In the genomic region with DNA sequence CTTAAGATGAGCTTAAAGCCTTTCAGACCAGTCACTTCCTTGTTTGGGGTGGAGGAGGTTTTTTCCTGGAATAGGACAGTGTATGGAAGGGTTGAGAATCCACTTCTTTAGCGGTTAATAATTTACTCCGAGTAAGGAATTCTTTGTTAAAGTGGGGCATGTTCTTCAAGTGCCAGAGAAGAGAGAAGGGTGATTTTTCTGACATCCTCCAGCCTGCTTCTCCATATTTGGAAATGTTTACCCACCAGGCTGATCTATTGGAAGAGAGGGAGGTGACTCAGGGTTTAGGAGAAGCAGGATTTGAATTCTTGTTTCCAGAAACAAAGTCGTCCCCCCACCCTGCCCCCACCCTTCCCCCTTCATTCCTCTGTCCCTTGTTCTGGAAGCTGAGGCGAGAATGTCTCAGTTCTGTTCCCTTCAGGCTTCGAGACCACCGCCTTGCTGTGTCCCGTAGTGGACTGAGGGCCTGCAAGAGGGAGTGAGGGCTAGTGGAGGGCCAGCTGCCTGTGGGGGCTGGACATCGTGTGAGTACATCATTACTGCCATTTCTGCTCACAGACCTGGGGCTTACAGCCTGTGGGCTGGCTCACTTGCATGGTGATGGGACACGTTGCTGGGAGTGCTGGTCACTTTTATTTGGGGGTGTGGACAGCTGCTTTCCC, we compare ENCODE assay signal across 12 cellular contexts. TPM values are rescaled to one million over a fixed set of nuclear protein-coding genes. Genes with fewer than 3 reads are reported as not detected.
DNase-seq lines count a peak whose midpoint lies in the region; ATAC-seq and TF ChIP-seq lines count a peak whose summit lies in the region.
"Had no signal": no experiment of that assay in that cellular context is flagged by ENCODE, and none has a peak within 500 bp of the region (broad histone marks: within the 10 kb centered on the region; RNA-seq: fewer than 3 reads in every experiment).

No MANE protein-coding gene starts in this region.

- H3K36me3 Mint-ChIP-seq in endodermal cell (ENCODE audit: low read depth), result peaks cover 4% of the 10 kb centered on the region

- H3K27ac ChIP-seq in breast epithelium (peak overlapping the region; percentile 31 to 81), mammary epithelial cell (ENCODE audit: insufficient read depth, low read depth, low read length) (no peak overlapping the region), endodermal cell (ENCODE audit: low read depth, low read length) (no peak overlapping the region), mucosa of rectum (ENCODE audit: low read depth in 2 of 2, low read length in 2 of 2) (peak overlapping the region; percentile 73 to 79), uterus (peak overlapping the region; percentile 92 to 93), caudate nucleus (ENCODE audit: low read depth, low read length) (no peak overlapping the region)

- H3K27me3 Mint-ChIP-seq in endodermal cell (ENCODE audit: insufficient read depth), result no peaks in the 10 kb centered on the region
- H3K27me3 Mint-ChIP-seq: T-helper 17 cell had no signal

- BruUV-seq in mammary epithelial cell (replicated peaks; lab: Mats Ljungman, UMichigan), result no TSS peak

- H3K9me3 ChIP-seq in breast epithelium, result no peaks in the 10 kb centered on the region
- no peaks in the 10 kb centered on the region for H3K9me3 ChIP-seq in mammary epithelial cell (replicated peaks; ENCODE audit: insufficient read depth, low read length)
- no peaks in the 10 kb centered on the region for H3K9me3 ChIP-seq in endodermal cell (ENCODE audit: control insufficient read depth, low read length)
- no peaks in the 10 kb centered on the region for H3K9me3 ChIP-seq in mucosa of rectum (ENCODE audit: control insufficient read depth in 2 of 2, low read length in 2 of 2)
- H3K9me3 ChIP-seq in uterus, result no peaks in the 10 kb centered on the region

- H2AFZ ChIP-seq in mammary epithelial cell (ENCODE audit: low read depth, low read length), result no peak overlapping the region

- peaks cover 55% of the 10 kb centered on the region for H3K79me2 ChIP-seq in mammary epithelial cell (ENCODE audit: insufficient read depth, low read length)

- peak overlapping the region; percentile 87 for H3K27ac Mint-ChIP-seq in endodermal cell

- H3K27me3 ChIP-seq in breast epithelium (no peaks in the 10 kb centered on the region), mammary epithelial cell (ENCODE audit: insufficient read depth, low read length) (no peaks in the 10 kb centered on the region), endodermal cell (ENCODE audit: control insufficient read depth, insufficient read depth, low read length, poor library complexity, severe bottlenecking) (no peaks in the 10 kb centered on the region), mucosa of rectum (ENCODE audit: control insufficient read depth in 2 of 2, insufficient read depth in 2 of 2, low read length in 2 of 2) (no peaks in the 10 kb centered on the region), uterus (no peaks in the 10 kb centered on the region)

- peak overlapping the region; percentile 20 for H3K4me3 Mint-ChIP-seq in endodermal cell
- H3K4me3 Mint-ChIP-seq: T-helper 17 cell had no signal

- H3K4me1 ChIP-seq in breast epithelium, result no peaks in the 10 kb centered on the region
- no peaks in the 10 kb centered on the region for H3K4me1 ChIP-seq in mammary epithelial cell (ENCODE audit: insufficient read depth, low read length)
- H3K4me1 ChIP-seq in endodermal cell (ENCODE audit: control insufficient read depth, insufficient read depth, low read length), result peaks cover 5% of the 10 kb centered on the region
- peaks cover 11 to 21% of the 10 kb centered on the region in 2 donors for H3K4me1 ChIP-seq in mucosa of rectum (ENCODE audit: control insufficient read depth in 2 of 2, insufficient read depth in 2 of 2, low read length in 2 of 2)
- H3K4me1 ChIP-seq in uterus, result peaks cover 0 to 6% of the 10 kb centered on the region in 2 donors

- dilution Hi-C loops in mammary epithelial cell (cut with HindIII; ENCODE audit: low sequenced_read_pairs), result no loop called here

- no peak overlapping the region for H3K9ac ChIP-seq in mammary epithelial cell (ENCODE audit: insufficient read depth, low read length)
- no peak overlapping the region for H3K9ac ChIP-seq in endodermal cell (ENCODE audit: extremely low read depth, low read length, poor library complexity, severe bottlenecking)
- H3K9ac ChIP-seq in mucosa of rectum (ENCODE audit: low read depth in 1 of 2, low read length in 2 of 2), result peak overlapping the region; percentile 42 to 54

- DNase-seq in breast epithelium (ENCODE audit: low spot score in 2 of 2) (no peak), mammary epithelial cell (no peak), endodermal cell (peak; percentile 80), uterus (peak in 1 of 2 donors; percentile 63), caudate nucleus (lab: John Stamatoyannopoulos, UW) (no peak), OCI-M1 (lab: John Stamatoyannopoulos, UW) (no peak)
- DNase-seq: activated gamma-delta T cell treated with Interleukin-2 at 50 U/mL for 16 hours, hippocampal formation, NCI-H1436 treated with DMSO at 0.1 percent for 48 hours, T-helper 17 cell had no signal

- no peak overlapping the region for H3K4me2 ChIP-seq in mammary epithelial cell (ENCODE audit: insufficient read depth, low read depth, low read length)

- no peak for TF ChIP-seq POLR2A in breast epithelium (IDR thresholded peaks at IDR 0.05)
- TF ChIP-seq POLR2A in uterus (IDR thresholded peaks at IDR 0.05), result no peak

- no peak for ATAC-seq in HG02678 (IDR thresholded peaks at IDR 0.05; ENCODE audit: unreplicated experiment)
- ATAC-seq: T-helper 17 cell had no signal

- no peaks in the 10 kb centered on the region for H3K36me3 ChIP-seq in breast epithelium
- peaks cover 5% of the 10 kb centered on the region for H3K36me3 ChIP-seq in mammary epithelial cell (ENCODE audit: insufficient read depth, low read length)
- peaks cover 40% of the 10 kb centered on the region for H3K36me3 ChIP-seq in endodermal cell (ENCODE audit: control insufficient read depth, insufficient read depth, low read length)
- H3K36me3 ChIP-seq in mucosa of rectum (ENCODE audit: control insufficient read depth in 2 of 2, insufficient read depth in 2 of 2, low read length in 2 of 2), result peaks cover 3% of the 10 kb centered on the region in 2 donors
- H3K36me3 ChIP-seq in uterus, result no peaks in the 10 kb centered on the region

- CTCF ChIA-PET in mammary epithelial cell (lab: Charles Lee; ENCODE audit: low non-redundant PET), result no interaction called here

- intact Hi-C loops in breast epithelium (cut with DNase I; ENCODE audit: low total_unique reads), result no loop called here
- intact Hi-C loops in mammary epithelial cell (cut with micrococcal nuclease), result no loop called here
- intact Hi-C loops in uterus (cut with DNase I; ENCODE audit: low total_unique reads), result no loop called here

- peak overlapping the region in 2 of 3 donors; percentile 20 to 31 for H3K4me3 ChIP-seq in breast epithelium
- no peak overlapping the region for H3K4me3 ChIP-seq in mammary epithelial cell (replicated peaks in 1 of 3; ENCODE audit: insufficient read depth in 1 of 3, low read depth in 2 of 3, low read length in 3 of 3)
- H3K4me3 ChIP-seq in endodermal cell (ENCODE audit: low read length), result peak overlapping the region; percentile 76
- peak overlapping the region; percentile 30 to 59 for H3K4me3 ChIP-seq in mucosa of rectum (ENCODE audit: low read length in 2 of 2)
- peak overlapping the region; percentile 33 to 41 for H3K4me3 ChIP-seq in uterus

- 50% methylated on average over 6 of the region's 9 CpGs for WGBS in mammary epithelial cell (ENCODE audit: low coverage, missing lambda C conversion rate)
- 67 to 75% methylated on average over 3 to 9 of the region's 9 CpGs for WGBS in endodermal cell (ENCODE audit: insufficient coverage in 1 of 2, insufficient read length in 1 of 2), 2 experiments

- H4K20me1 ChIP-seq in mammary epithelial cell (ENCODE audit: insufficient read depth, low read length), result no peaks in the 10 kb centered on the region

- peaks cover 36% of the 10 kb centered on the region for H3K4me1 Mint-ChIP-seq in endodermal cell

- in situ Hi-C loops in mammary epithelial cell (cut with MboI; ENCODE audit: low sequenced_read_pairs in 2 of 2), result no loop called here

- TF ChIP-seq CTCF in breast epithelium (IDR thresholded peaks at IDR 0.05) (no peak), mammary epithelial cell (conservative IDR thresholded peaks at IDR 0.05 in 1 of 2, IDR thresholded peaks at IDR 0.05 in 1 of 2; ENCODE audit: extremely low read depth in 1 of 2, insufficient read depth in 1 of 2, low read depth in 1 of 2, low read length in 2 of 2) (no peak), endodermal cell (conservative IDR thresholded peaks at IDR 0.05) (no peak), uterus (IDR thresholded peaks at IDR 0.05) (no peak)

- no peaks in the 10 kb centered on the region for H3K9me3 Mint-ChIP-seq in endodermal cell

RNA-seq across cellular contexts. Expression of gene LPP, which starts 58.5 kb away (rescaled TPM):
- total RNA-seq in breast epithelium, result 100 to 1,000 TPM; 135 to 183 (median 147) TPM
- total RNA-seq in mammary epithelial cell, result 100 to 1,000 TPM in 1 of 2 donors, 10 to 100 TPM in 1; 66.8 to 109 TPM
- polyA plus RNA-seq in mammary epithelial cell, result 19.1 TPM
- polyA minus RNA-seq in mammary epithelial cell, result 149 TPM
- total RNA-seq in endodermal cell, result 100 to 1,000 TPM in 1 of 2 donors, 10 to 100 TPM in 1; 78.0 to 105 TPM
- 13.9 TPM for polyA plus RNA-seq in endodermal cell (2013, experiment 1 of 2)
- 19.6 TPM for polyA plus RNA-seq in endodermal cell (2013, experiment 2 of 2)
- total RNA-seq in uterus, result 1,000 to 10,000 TPM in 1 of 4 donors, 100 to 1,000 TPM in 3; 180 to 1,374 (median 712) TPM

Comparison
In these comparisons a context has a peak if more than half of its experiments do, and no peak if none do; other contexts are left out.
1. H3K27ac ChIP-seq: peak in breast epithelium (2 of 2), mucosa of rectum (2 of 2) and uterus (2 of 2); none in mammary epithelial cell (single experiment), endodermal cell (single experiment) and caudate nucleus (single experiment).
2. H3K4me3 ChIP-seq: peak in breast epithelium (2 of 3), endodermal cell (single experiment), mucosa of rectum (2 of 2) and uterus (2 of 2); none in mammary epithelial cell (0 of 3).
3. H3K9ac ChIP-seq: peak in mucosa of rectum (2 of 2); none in mammary epithelial cell (single experiment) and endodermal cell (single experiment).